Comparison of ENCODE assay signal across 5 cellular contexts in the genomic region with DNA sequence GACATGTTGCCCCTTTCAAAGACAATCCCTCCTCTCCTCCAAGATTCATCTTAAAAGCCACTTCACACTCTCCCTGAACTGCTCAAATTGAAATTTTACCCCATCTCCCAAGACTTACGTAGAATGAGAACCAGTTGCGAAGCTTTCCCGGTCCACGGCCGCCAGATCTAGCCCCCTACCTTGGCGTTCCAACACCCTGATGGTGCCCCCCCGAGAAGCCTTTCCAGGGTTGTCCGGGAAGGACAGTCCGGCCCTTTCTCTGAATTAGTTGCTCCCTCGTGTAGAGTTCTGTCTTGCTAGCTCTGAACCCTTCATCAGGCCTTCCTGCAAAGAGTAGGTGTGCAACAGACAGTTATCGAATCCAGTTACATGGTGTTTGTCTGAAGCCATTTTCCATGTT. TPM values are rescaled to one million over a fixed set of nuclear protein-coding genes. Genes with fewer than 3 reads are reported as not detected.
"Had no signal": no experiment of that assay in that cellular context is flagged by ENCODE, and none has a peak within 500 bp of the region (broad histone marks: within the 10 kb centered on the region; RNA-seq: fewer than 3 reads in every experiment).

No MANE protein-coding gene starts in this region.

- ATAC-seq: GM23338 had no signal

- H3K4me1 Mint-ChIP-seq: GM23338, H9 had no signal

- H3K4me3 Mint-ChIP-seq: GM23338, H9 had no signal

- DNase-seq: H9, HCEC 1CT, IMR-90 had no signal

- H2AFZ ChIP-seq: GM23338 had no signal

- H3K9me3 Mint-ChIP-seq: GM23338, H9 had no signal

- H3K4me3 ChIP-seq: GM23338 had no signal

- H3K27ac Mint-ChIP-seq: GM23338 had no signal

- H3K4me2 ChIP-seq: GM23338 had no signal

RNA-seq across cellular contexts. Expression of a gene that starts 60.0 kb away (rescaled TPM):
- total RNA-seq: HT-29, IMR-90 had no signal
- polyA plus RNA-seq: IMR-90 had no signal
